Comparison of ENCODE assay signal across 19 cellular contexts in the genomic region with DNA sequence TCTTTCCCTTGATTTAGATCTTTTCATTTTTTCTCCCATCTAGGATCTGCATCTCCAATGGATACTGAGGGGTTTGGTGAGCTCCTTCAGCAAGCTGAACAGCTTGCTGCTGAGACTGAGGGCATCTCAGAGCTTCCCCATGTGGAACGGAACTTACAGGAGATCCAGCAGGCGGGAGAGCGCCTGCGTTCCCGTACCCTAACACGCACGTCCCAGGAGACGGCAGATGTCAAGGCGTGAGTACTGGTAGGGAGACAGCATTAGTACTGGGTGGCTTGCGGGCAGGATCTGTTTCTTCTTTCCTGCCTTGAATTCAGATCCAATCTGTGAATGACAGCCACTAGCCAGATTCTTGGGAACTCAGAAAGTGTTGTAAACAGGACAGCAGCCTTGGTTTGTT. TPM values are rescaled to one million over a fixed set of nuclear protein-coding genes. Genes with fewer than 3 reads are reported as not detected.
DNase-seq lines count a peak whose midpoint lies in the region; ATAC-seq and TF ChIP-seq lines count a peak whose summit lies in the region.
"Had no signal": no experiment of that assay in that cellular context is flagged by ENCODE, and none has a peak within 500 bp of the region (broad histone marks: within the 10 kb centered on the region; RNA-seq: fewer than 3 reads in every experiment).

No MANE protein-coding gene starts in this region.

- ATAC-seq in DND-41 (ENCODE audit: insufficient read depth, low read depth): no peak
- ATAC-seq in gastroesophageal sphincter: no peak
- no peak for ATAC-seq in stimulated activated effector memory CD8-positive, alpha-beta T cell treated with anti-CD3 and anti-CD28 coated beads, Interleukin-12 subunit alpha, Interleukin-12 subunit beta, amount 100 ng/mL, for 72 hours
- no peak for ATAC-seq in natural killer cell
- ATAC-seq: natural killer cell treated with Interleukin-12 subunit alpha and Interleukin-12 subunit beta and Interleukin-15 and Interleukin-18, amount 100 ng/mL, for 72 hours had no signal

- H3K27me3 ChIP-seq in DND-41 (ENCODE audit: insufficient read depth, low read length, poor library complexity) (no peaks in the 10 kb centered on the region), gastroesophageal sphincter (no peaks in the 10 kb centered on the region)
- H3K27me3 ChIP-seq: hepatocyte, SJCRH30, spleen had no signal

- no peaks in the 10 kb centered on the region for H3K4me1 ChIP-seq in DND-41 (ENCODE audit: insufficient read depth, low read length)
- H3K4me1 ChIP-seq in gastroesophageal sphincter: peaks cover 0 to 69% (median 13%) of the 10 kb centered on the region in 3 donors

- TF ChIP-seq POLR2A in gastroesophageal sphincter (IDR thresholded peaks at IDR 0.05): no peak

- TF ChIP-seq CTCF in DND-41 (IDR thresholded peaks at IDR 0.05; ENCODE audit: borderline replicate concordance, extremely low read depth, low read length, poor library complexity, severe bottlenecking) (no peak), VCaP (conservative IDR thresholded peaks at IDR 0.05) (no peak), gastroesophageal sphincter (IDR thresholded peaks at IDR 0.05) (no peak), natural killer cell (IDR thresholded peaks at IDR 0.05) (no peak), type B pancreatic cell (conservative IDR thresholded peaks at IDR 0.05) (no peak)

- H3K36me3 ChIP-seq in DND-41 (ENCODE audit: insufficient read depth, low read length): peaks cover 55% of the 10 kb centered on the region
- H3K36me3 ChIP-seq in gastroesophageal sphincter: peaks cover 0 to 15% of the 10 kb centered on the region in 2 donors

- no peak for DNase-seq in DND-41
- no peak for DNase-seq in stimulated activated effector memory CD8-positive, alpha-beta T cell treated with anti-CD3 and anti-CD28 coated beads, Interleukin-12 subunit alpha, Interleukin-12 subunit beta, amount 100 ng/mL, for 72 hours (ENCODE audit: low spot score in 2 of 2)
- no peak for DNase-seq in activated CD8-positive, alpha-beta memory T cell treated with anti-CD3 and anti-CD28 coated beads, Interleukin-2, amount 50 U/mL, for 48 hours
- DNase-seq in natural killer cell: no peak
- DNase-seq in type B pancreatic cell (ENCODE audit: extremely low spot score, unreplicated experiment): no peak
- no peak for DNase-seq in AG08396 (ENCODE audit: low spot score)
- DNase-seq: activated CD4-positive, CD25-positive, alpha-beta regulatory T cell treated with anti-CD3 and anti-CD28 coated beads, Interleukin-2, amount 50 U/mL, for 72 hours; amniotic stem cell; EL; mammary epithelial cell; NCI-H1417 treated with DMSO at 0.1 percent for 48 hours; PC-9; SJCRH30; spleen had no signal

- peak overlapping the region; percentile 84 for H3K27ac Mint-ChIP-seq in stimulated activated effector memory CD8-positive, alpha-beta T cell treated with anti-CD3 and anti-CD28 coated beads, Interleukin-12 subunit alpha, Interleukin-12 subunit beta, amount 100 ng/mL, for 72 hours
- H3K27ac Mint-ChIP-seq in natural killer cell (peak overlapping the region in 1 of 2 donors; percentile 10), type B pancreatic cell (no peak overlapping the region)
- H3K27ac Mint-ChIP-seq: natural killer cell treated with Interleukin-12 subunit alpha and Interleukin-12 subunit beta and Interleukin-15 and Interleukin-18, amount 100 ng/mL, for 72 hours had no signal

- peak overlapping the region; percentile 11; the same call in 1 of the 2 replicates for H3K27ac ChIP-seq in DND-41 (ENCODE audit: low read length)
- peak overlapping the region; percentile 41 for H3K27ac ChIP-seq in VCaP
- H3K27ac ChIP-seq in gastroesophageal sphincter: peak overlapping the region in 3 of 4 donors; percentile 46 to 60 (median 50)
- H3K27ac ChIP-seq: hepatocyte, PC-9, SJCRH30 had no signal

- TF ChIP-seq EP300 in gastroesophageal sphincter (IDR thresholded peaks at IDR 0.05): no peak

- peaks cover 1% of the 10 kb centered on the region for H3K9me3 ChIP-seq in DND-41 (ENCODE audit: insufficient read depth, low read length, severe bottlenecking)
- no peaks in the 10 kb centered on the region for H3K9me3 ChIP-seq in gastroesophageal sphincter
- H3K9me3 ChIP-seq: SJCRH30, spleen had no signal

- H3K4me1 Mint-ChIP-seq in stimulated activated effector memory CD8-positive, alpha-beta T cell treated with anti-CD3 and anti-CD28 coated beads, Interleukin-12 subunit alpha, Interleukin-12 subunit beta, amount 100 ng/mL, for 72 hours: peaks cover 46% of the 10 kb centered on the region
- H3K4me1 Mint-ChIP-seq in natural killer cell (peaks cover 40 to 41% of the 10 kb centered on the region in 2 donors), type B pancreatic cell (ENCODE audit: unreplicated experiment) (peaks cover 29% of the 10 kb centered on the region)

- no peaks in the 10 kb centered on the region for H3K27me3 Mint-ChIP-seq in natural killer cell (ENCODE audit: low read depth in 2 of 2)
- no peaks in the 10 kb centered on the region for H3K27me3 Mint-ChIP-seq in type B pancreatic cell
- H3K27me3 Mint-ChIP-seq: natural killer cell treated with Interleukin-12 subunit alpha and Interleukin-12 subunit beta and Interleukin-15 and Interleukin-18, amount 100 ng/mL, for 72 hours had no signal

- peaks cover 45% of the 10 kb centered on the region; the same call in 1 of the 2 replicates for H4K20me1 ChIP-seq in DND-41 (ENCODE audit: insufficient read depth, low read length)

- no peaks in the 10 kb centered on the region for H3K9me3 Mint-ChIP-seq in stimulated activated effector memory CD8-positive, alpha-beta T cell treated with anti-CD3 and anti-CD28 coated beads, Interleukin-12 subunit alpha, Interleukin-12 subunit beta, amount 100 ng/mL, for 72 hours
- H3K9me3 Mint-ChIP-seq in natural killer cell: no peaks in the 10 kb centered on the region
- no peaks in the 10 kb centered on the region for H3K9me3 Mint-ChIP-seq in type B pancreatic cell
- H3K9me3 Mint-ChIP-seq: natural killer cell treated with Interleukin-12 subunit alpha and Interleukin-12 subunit beta and Interleukin-15 and Interleukin-18, amount 100 ng/mL, for 72 hours had no signal

- H3K4me3 ChIP-seq in DND-41 (ENCODE audit: low read depth in 1 of 2, low read length in 2 of 2): no peak overlapping the region
- H3K4me3 ChIP-seq in gastroesophageal sphincter: no peak overlapping the region
- H3K4me3 ChIP-seq: hepatocyte, PC-9, SJCRH30, spleen had no signal

- no peak overlapping the region for H3K4me3 Mint-ChIP-seq in stimulated activated effector memory CD8-positive, alpha-beta T cell treated with anti-CD3 and anti-CD28 coated beads, Interleukin-12 subunit alpha, Interleukin-12 subunit beta, amount 100 ng/mL, for 72 hours
- H3K4me3 Mint-ChIP-seq in natural killer cell (no peak overlapping the region), type B pancreatic cell (no peak overlapping the region)
- H3K4me3 Mint-ChIP-seq: natural killer cell treated with Interleukin-12 subunit alpha and Interleukin-12 subunit beta and Interleukin-15 and Interleukin-18, amount 100 ng/mL, for 72 hours; T-helper 2 cell treated with Interferon-gamma antibody and Interleukin-4, amounts not matched to agents 5 μg/mL and 100 μg/mL, for 36 hours had no signal

- H3K36me3 Mint-ChIP-seq in stimulated activated effector memory CD8-positive, alpha-beta T cell treated with anti-CD3 and anti-CD28 coated beads, Interleukin-12 subunit alpha, Interleukin-12 subunit beta, amount 100 ng/mL, for 72 hours: peaks cover 37% of the 10 kb centered on the region
- H3K36me3 Mint-ChIP-seq in natural killer cell: peaks cover 4% of the 10 kb centered on the region
- peaks cover 19% of the 10 kb centered on the region for H3K36me3 Mint-ChIP-seq in type B pancreatic cell

- H3K9ac ChIP-seq in DND-41 (ENCODE audit: low read depth, low read length): no peak overlapping the region

- H3K79me2 ChIP-seq in DND-41 (ENCODE audit: insufficient read depth, low read length): peaks cover 96% of the 10 kb centered on the region

- no CpG with 5 or more reads among the region's 10 CpGs for WGBS in gastroesophageal sphincter (ENCODE audit: low coverage in 1 of 2), 2 donors

- intact Hi-C loops in natural killer cell (cut with micrococcal nuclease): no loop called here

- H3K4me2 ChIP-seq in DND-41 (ENCODE audit: insufficient read depth, low read length): no peak overlapping the region
- H3K4me2 ChIP-seq: hepatocyte, PC-9 had no signal

- H2AFZ ChIP-seq in DND-41 (ENCODE audit: low read depth, low read length): no peak overlapping the region
- H2AFZ ChIP-seq: hepatocyte, PC-9 had no signal

RNA-seq across cellular contexts. Expression of a gene that starts 18.3 kb away (rescaled TPM):
- total RNA-seq in gastroesophageal sphincter (10 to 100 TPM; 37.6 to 39.3 (median 38.9) TPM), natural killer cell (10 to 100 TPM; 83.7 to 88.8 (median 87.9) TPM), type B pancreatic cell (ENCODE audit: low replicate concordance) (68.8 and 101 TPM in 2 replicates)
